ENCODE assay signal across 11 cellular contexts in the genomic region with DNA sequence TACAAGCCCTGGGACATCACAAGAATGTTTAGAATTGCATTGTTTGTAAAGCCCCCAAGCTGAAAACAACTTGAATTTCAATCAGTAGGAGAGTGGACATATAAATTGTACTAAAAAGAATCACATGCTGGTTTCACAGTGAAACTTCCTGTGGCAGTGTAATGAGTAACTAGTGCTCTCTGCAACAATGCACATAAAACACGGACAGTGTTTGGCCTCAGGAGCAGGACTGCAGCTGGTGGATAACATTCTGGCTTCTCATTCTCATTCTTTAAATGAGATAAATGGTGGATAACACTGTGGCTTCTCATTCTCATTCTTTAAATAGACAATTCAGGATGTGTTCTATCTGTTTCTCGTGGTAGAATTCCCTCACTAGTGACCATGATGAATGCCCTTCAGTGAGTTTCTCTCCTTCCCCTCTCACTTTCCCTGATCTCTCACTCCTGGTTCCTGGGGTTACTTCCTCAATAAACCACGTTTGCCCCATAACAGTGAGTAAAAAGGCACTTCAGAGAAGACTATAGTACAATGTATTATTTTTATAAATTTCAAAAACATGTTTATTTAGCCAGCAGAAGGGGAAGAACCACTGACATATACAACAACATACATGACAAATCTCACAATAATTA. TPM values are rescaled to one million over a fixed set of nuclear protein-coding genes. Genes with fewer than 3 reads are reported as not detected.
A peak's percentile ranks its signal among the peaks of the same experiment; 100 is the strongest.
DNase-seq lines count a peak whose midpoint lies in the region; ATAC-seq, FAIRE-seq and TF ChIP-seq lines count a peak whose summit lies in the region.
"Had no signal": no experiment of that assay in that cellular context is flagged by ENCODE, and none has a peak within 500 bp of the region (broad histone marks: within the 10 kb centered on the region; RNA-seq: fewer than 3 reads in every experiment).

No MANE protein-coding gene starts in this region.

- in situ Hi-C loops in HepG2 (cut with HindIII; ENCODE audit: extremely low pct_ligation_motif_present, low pct_unique_long_range_greater_than_20kb) = no loop called here

- H3K9me3 ChIP-seq in HepG2 (ENCODE audit: low read length) = peaks cover 19% of the 10 kb centered on the region

- POLR2A ChIA-PET in HepG2 (lab: Yijun Ruan, JAX) = no interaction called here
- POLR2A ChIA-PET in naive thymus-derived CD8-positive, alpha-beta T cell (lab: Charles Lee) = no interaction called here

- peaks cover 10% of the 10 kb centered on the region for H3K4me1 ChIP-seq in HepG2 (ENCODE audit: insufficient read depth, low read length)

- under 1% methylated on average over 3 of the region's 3 CpGs for WGBS in HepG2 (ENCODE audit: low lambda C conversion rate)

- CTCF ChIA-PET in HepG2 (lab: Yijun Ruan, JAX; ENCODE audit: low intra/inter-chr PET ratio, low total read pairs) = no interaction called here

- peaks cover 10 to 38% (median 19%) of the 10 kb centered on the region in 9 donors for H3K9me3 Mint-ChIP-seq in naive thymus-derived CD8-positive, alpha-beta T cell

- H2AFZ ChIP-seq in HepG2 (ENCODE audit: low read length) = peak overlapping the region; percentile 82

- DNase-seq in HepG2 (ENCODE audit: low spot score) = peak; percentile 14
- no peak for DNase-seq in frontal cortex (ENCODE audit: low spot score in 2 of 2)
- no peak for DNase-seq in activated effector memory CD4-positive, alpha-beta T cell treated with Interleukin-2 at 50 U/mL for 16 hours
- no peak for DNase-seq in naive thymus-derived CD8-positive, alpha-beta T cell
- no peak for DNase-seq in SIG-M5 (lab: John Stamatoyannopoulos, UW)
- DNase-seq: activated CD4-positive, CD25-positive, alpha-beta regulatory T cell; C1 segment of cervical spinal cord; left cardiac atrium had no signal

- H3K4me2 ChIP-seq in HepG2 (ENCODE audit: low read depth, low read length) = peak overlapping the region; percentile 63

- intact Hi-C loops in HepG2 (cut with micrococcal nuclease; ENCODE audit: unreplicated experiment) = no loop called here

- H3K27ac ChIP-seq in HepG2 (ENCODE audit: extremely low read length, insufficient read depth, low read length) = no peak overlapping the region

- H3K79me2 ChIP-seq in HepG2 (ENCODE audit: insufficient read depth, low read length) = no peaks in the 10 kb centered on the region

- H3K27me3 ChIP-seq in HepG2 (ENCODE audit: control insufficient read depth in 1 of 2, insufficient read depth in 2 of 2, low read length in 2 of 2) = peaks cover 0 to 4% of the 10 kb centered on the region in 2 experiments; a peak in 1 of 5 replicates

- H3K4me1 Mint-ChIP-seq in naive thymus-derived CD8-positive, alpha-beta T cell = no peaks in the 10 kb centered on the region

- H3K27me3 Mint-ChIP-seq in naive thymus-derived CD8-positive, alpha-beta T cell = peaks cover 13 to 27% (median 15%) of the 10 kb centered on the region in 5 donors

- no TSS peak for BruUV-seq in HepG2 (replicated peaks; lab: Mats Ljungman, UMichigan)

- ATAC-seq in GM18508 (IDR thresholded peaks at IDR 0.05; ENCODE audit: insufficient read depth, unreplicated experiment) (peak; percentile 95), GM21723 (IDR thresholded peaks at IDR 0.05; ENCODE audit: unreplicated experiment) (peak; percentile 61), HG03520 (IDR thresholded peaks at IDR 0.05; ENCODE audit: unreplicated experiment) (peak; percentile 74), HepG2 (peak; percentile 99)
- ATAC-seq in naive thymus-derived CD8-positive, alpha-beta T cell = no peak
- ATAC-seq: left cardiac atrium had no signal

- no peak for TF ChIP-seq EP300 in HepG2 (IDR thresholded peaks at IDR 0.05; ENCODE audit: low read depth in 2 of 2, low read length in 2 of 2)
- TF ChIP-seq EP300 in HepG2 (CRISPR knock-in tag; IDR thresholded peaks at IDR 0.05; ENCODE audit: borderline replicate concordance) = no peak

- no peak overlapping the region for H3K27ac Mint-ChIP-seq in naive thymus-derived CD8-positive, alpha-beta T cell

- H3K4me3 Mint-ChIP-seq in naive thymus-derived CD8-positive, alpha-beta T cell = no peak overlapping the region

- TF ChIP-seq CTCF in HepG2 (CRISPR knock-in tag; IDR thresholded peaks at IDR 0.05) = no peak

- peak overlapping the region in 2 of 3 experiments; percentile 32 to 33; a peak in 4 of 6 replicates for H3K4me3 ChIP-seq in HepG2 (replicated peaks in 1 of 3; ENCODE audit: insufficient read depth in 1 of 3, low read depth in 2 of 3, low read length in 3 of 3)

- peak; percentile 63 for FAIRE-seq in HepG2 (lab: Jason Lieb, UNC)
- no peak for FAIRE-seq in frontal cortex (lab: Jason Lieb, UNC)

- no peaks in the 10 kb centered on the region for H3K36me3 ChIP-seq in HepG2 (replicated peaks in 1 of 2; ENCODE audit: control insufficient read depth in 1 of 2, insufficient read depth in 2 of 2, low read length in 2 of 2)

- H3K36me3 Mint-ChIP-seq in naive thymus-derived CD8-positive, alpha-beta T cell = peaks cover 0 to 24% (median 6%) of the 10 kb centered on the region in 3 donors

- no peak overlapping the region for H3K9ac ChIP-seq in HepG2 (ENCODE audit: insufficient read depth, low read depth, low read length)

- no peak for TF ChIP-seq POLR2A in HepG2 (IDR thresholded peaks at IDR 0.05; ENCODE audit: insufficient read depth in 1 of 2, low read depth in 2 of 2, low read length in 2 of 2)

- no peak for TF ChIP-seq RAD21 in HepG2 (CRISPR knock-in tag; IDR thresholded peaks at IDR 0.05)

- no peaks in the 10 kb centered on the region for H4K20me1 ChIP-seq in HepG2 (ENCODE audit: insufficient read depth, low read length)

TF ChIP-seq in HepG2, 621 proteins besides CTCF, POLR2A, EP300 and RAD21 (continues in another document):
- TF ChIP-seq MIXL1 (CRISPR knock-in tag; IDR thresholded peaks at IDR 0.05) (peak; percentile 53; the same call in 1 of the 2 replicates), HNRNPUL1 (IDR thresholded peaks at IDR 0.05; ENCODE audit: low read depth, low read length) (peak; percentile 79; the same call in 1 of the 2 replicates), SMARCC2 (IDR thresholded peaks at IDR 0.05) (no peak), SRSF1 (optimal IDR thresholded peaks at IDR 0.05; ENCODE audit: low read depth, low read length) (no peak), ERF (CRISPR knock-in tag; IDR thresholded peaks at IDR 0.05) (peak; percentile 35; the same call in 1 of the 2 replicates), RXRB (CRISPR knock-in tag; IDR thresholded peaks at IDR 0.05; ENCODE audit: borderline replicate concordance) (peak; percentile 14; the same call in 1 of the 2 replicates), SOX5 (CRISPR knock-in tag; IDR thresholded peaks at IDR 0.05; ENCODE audit: borderline replicate concordance) (peak; percentile 58; the same call in 1 of the 2 replicates)
- TF ChIP-seq, protein P1, sequence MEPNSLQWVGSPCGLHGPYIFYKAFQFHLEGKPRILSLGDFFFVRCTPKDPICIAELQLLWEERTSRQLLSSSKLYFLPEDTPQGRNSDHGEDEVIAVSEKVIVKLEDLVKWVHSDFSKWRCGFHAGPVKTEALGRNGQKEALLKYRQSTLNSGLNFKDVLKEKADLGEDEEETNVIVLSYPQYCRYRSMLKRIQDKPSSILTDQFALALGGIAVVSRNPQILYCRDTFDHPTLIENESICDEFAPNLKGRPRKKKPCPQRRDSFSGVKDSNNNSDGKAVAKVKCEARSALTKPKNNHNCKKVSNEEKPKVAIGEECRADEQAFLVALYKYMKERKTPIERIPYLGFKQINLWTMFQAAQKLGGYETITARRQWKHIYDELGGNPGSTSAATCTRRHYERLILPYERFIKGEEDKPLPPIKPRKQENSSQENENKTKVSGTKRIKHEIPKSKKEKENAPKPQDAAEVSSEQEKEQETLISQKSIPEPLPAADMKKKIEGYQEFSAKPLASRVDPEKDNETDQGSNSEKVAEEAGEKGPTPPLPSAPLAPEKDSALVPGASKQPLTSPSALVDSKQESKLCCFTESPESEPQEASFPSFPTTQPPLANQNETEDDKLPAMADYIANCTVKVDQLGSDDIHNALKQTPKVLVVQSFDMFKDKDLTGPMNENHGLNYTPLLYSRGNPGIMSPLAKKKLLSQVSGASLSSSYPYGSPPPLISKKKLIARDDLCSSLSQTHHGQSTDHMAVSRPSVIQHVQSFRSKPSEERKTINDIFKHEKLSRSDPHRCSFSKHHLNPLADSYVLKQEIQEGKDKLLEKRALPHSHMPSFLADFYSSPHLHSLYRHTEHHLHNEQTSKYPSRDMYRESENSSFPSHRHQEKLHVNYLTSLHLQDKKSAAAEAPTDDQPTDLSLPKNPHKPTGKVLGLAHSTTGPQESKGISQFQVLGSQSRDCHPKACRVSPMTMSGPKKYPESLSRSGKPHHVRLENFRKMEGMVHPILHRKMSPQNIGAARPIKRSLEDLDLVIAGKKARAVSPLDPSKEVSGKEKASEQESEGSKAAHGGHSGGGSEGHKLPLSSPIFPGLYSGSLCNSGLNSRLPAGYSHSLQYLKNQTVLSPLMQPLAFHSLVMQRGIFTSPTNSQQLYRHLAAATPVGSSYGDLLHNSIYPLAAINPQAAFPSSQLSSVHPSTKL (CRISPR knock-in tag; IDR thresholded peaks at IDR 0.05) = peak; percentile 26; the same call in 1 of the 2 replicates

RNA-seq across cellular contexts. Expression of a gene that starts 59.9 kb away (rescaled TPM):
- total RNA-seq in HepG2 (2016; rRNA removed; fragmentation: Illumina TruSeq; extraction: Trizol) = not detected in 2 replicates
- total RNA-seq in HepG2 (2016; cell fraction: cytosol; rRNA removed; fragmentation: Illumina TruSeq; extraction: Trizol; ENCODE audit: low read depth) = not detected in 2 replicates
- total RNA-seq in HepG2 (2016; cell fraction: insoluble cytoplasmic fraction; rRNA removed; fragmentation: Illumina TruSeq; extraction: Trizol) = not detected in 2 replicates
- total RNA-seq in HepG2 (2016; cell fraction: membrane; rRNA removed; fragmentation: Illumina TruSeq; extraction: Trizol) = not detected in 2 replicates
- total RNA-seq in HepG2 (2016; cell fraction: nucleus; rRNA removed; fragmentation: Illumina TruSeq; extraction: Trizol) = not detected in 2 replicates
- not detected in 2 replicates for polyA plus RNA-seq in HepG2 (2011; rRNA removed)
- not detected in 2 replicates for polyA plus RNA-seq in HepG2 (2011; cell fraction: cytosol; rRNA removed)
- polyA plus RNA-seq in HepG2 (2011; cell fraction: nucleus; rRNA removed) = not detected in 2 replicates
- not detected in 2 replicates for polyA plus RNA-seq in HepG2 (2012)
- polyA plus RNA-seq in HepG2 (2016; cell fraction: cytosol; fragmentation: Illumina TruSeq; extraction: Trizol; ENCODE audit: low read depth) = not detected in 2 replicates
- polyA plus RNA-seq in HepG2 (2016; cell fraction: insoluble cytoplasmic fraction; fragmentation: Illumina TruSeq; extraction: Trizol; ENCODE audit: low read depth) = not detected in 2 replicates
- not detected in 2 replicates for polyA plus RNA-seq in HepG2 (2016; cell fraction: membrane; fragmentation: Illumina TruSeq; extraction: Trizol; ENCODE audit: low read depth)
- not detected in 2 replicates for polyA plus RNA-seq in HepG2 (2016; cell fraction: nucleus; fragmentation: Illumina TruSeq; extraction: Trizol; ENCODE audit: insufficient read depth, low read depth)
- not detected in 2 replicates for polyA minus RNA-seq in HepG2 (2011; rRNA and poly(A)+ RNA removed; ENCODE audit: low replicate concordance)
- not detected in 2 replicates for polyA minus RNA-seq in HepG2 (2011; cell fraction: cytosol; rRNA and poly(A)+ RNA removed)
- polyA minus RNA-seq in HepG2 (2011; cell fraction: nucleus; rRNA and poly(A)+ RNA removed) = not detected in 2 replicates
- 0.82 TPM for total RNA-seq in frontal cortex
- total RNA-seq in naive thymus-derived CD8-positive, alpha-beta T cell = not detected
- not detected for polyA plus RNA-seq in naive thymus-derived CD8-positive, alpha-beta T cell
- total RNA-seq: left cardiac atrium had no signal

Comparison
In these comparisons a context has a peak if more than half of its experiments do, and no peak if none do; other contexts are left out.
1. ATAC-seq: peak in GM18508 (single experiment), GM21723 (single experiment), HG03520 (single experiment) and HepG2 (single experiment); none in naive thymus-derived CD8-positive, alpha-beta T cell (0 of 2).